10 cellular contexts compared by ENCODE assay signal in genomic region chr7:98496618-98497017, GRCh38.
"Had no signal": no experiment of that assay in that cellular context is flagged by ENCODE, and none has a peak within 500 bp of the region (broad histone marks: within the 10 kb centered on the region; RNA-seq: fewer than 3 reads in every experiment).

No MANE protein-coding gene starts in this region.

- H3K4me1 ChIP-seq: HAP-1 had no signal

- DNase-seq: GM23248, GOT3, H7, H9, HCEC 1CT, HFFc6 had no signal

- FAIRE-seq: H1, H54 had no signal

- H3K4me2 ChIP-seq: GM23338 had no signal

- H3K36me3 ChIP-seq: HAP-1 had no signal

- ATAC-seq: GM23338 had no signal

- H2AFZ ChIP-seq: GM23248, GM23338 had no signal

- H3K4me3 ChIP-seq: GM23248, GM23338, HAP-1 had no signal

- H3K27ac ChIP-seq: GM23248 had no signal

- H3K9me3 ChIP-seq: HAP-1 had no signal

- H3K9ac ChIP-seq: GM23248 had no signal
